In genomic region chr10:34213193-34213804, GRCh38 we compare ENCODE assay signal across 1 cellular context.
TF ChIP-seq lines count a peak whose summit lies in the region.

No MANE protein-coding gene starts in this region.

TF ChIP-seq in HepG2, 621 proteins besides CTCF, POLR2A, EP300 and RAD21 (continued from another document and continues in another):
- TF ChIP-seq ZBTB10 (CRISPR knock-in tag; IDR thresholded peaks at IDR 0.05; ENCODE audit: borderline replicate concordance) (no peak), ETV5 (CRISPR knock-in tag; IDR thresholded peaks at IDR 0.05; ENCODE audit: borderline replicate concordance) (peak; percentile 88; the same call in 1 of the 2 replicates), ATF4 (CRISPR knock-in tag; IDR thresholded peaks at IDR 0.05) (0 out of 4 replicates have a peak, but pooled peaks of 1 of the 2 experiments have one; percentile 58), ZNF136 (CRISPR knock-in tag; IDR thresholded peaks at IDR 0.05; ENCODE audit: low read depth) (0 out of 2 replicates have a peak, but pooled peaks have one; percentile 87), MED13 (CRISPR knock-in tag; IDR thresholded peaks at IDR 0.05) (peak; percentile 88), FOXP4 (CRISPR knock-in tag; IDR thresholded peaks at IDR 0.05) (peak; percentile 95), ZNF747 (CRISPR knock-in tag; IDR thresholded peaks at IDR 0.05; ENCODE audit: borderline replicate concordance) (peak; percentile 55; the same call in 1 of the 2 replicates), SRF (IDR thresholded peaks at IDR 0.05; ENCODE audit: low read depth, low read length) (peak; percentile 7; the same call in 1 of the 2 replicates), ZNF607 (CRISPR knock-in tag; IDR thresholded peaks at IDR 0.05; ENCODE audit: borderline replicate concordance) (no peak), GFI1 (CRISPR knock-in tag; IDR thresholded peaks at IDR 0.05; ENCODE audit: borderline replicate concordance) (peak; percentile 90), THRA (CRISPR knock-in tag; IDR thresholded peaks at IDR 0.05; ENCODE audit: borderline replicate concordance) (peak; percentile 78; the same call in 1 of the 2 replicates), ZNF703 (CRISPR knock-in tag; IDR thresholded peaks at IDR 0.05; ENCODE audit: borderline replicate concordance) (no peak), THAP11 (CRISPR knock-in tag; IDR thresholded peaks at IDR 0.05) (peak; percentile 50; the same call in 1 of the 2 replicates), GTF2F1 (IDR thresholded peaks at IDR 0.05; ENCODE audit: low read length) (no peak), SMAD3 (CRISPR knock-in tag; IDR thresholded peaks at IDR 0.05) (peak; percentile 69; the same call in 1 of the 2 replicates), PHF8 (CRISPR knock-in tag; IDR thresholded peaks at IDR 0.05) (peak; percentile 22; the same call in 1 of the 2 replicates), ZNF281 (CRISPR knock-in tag; IDR thresholded peaks at IDR 0.05; ENCODE audit: borderline replicate concordance) (peak; percentile 31; the same call in 1 of the 2 replicates), ERF (CRISPR knock-in tag; IDR thresholded peaks at IDR 0.05) (0 out of 2 replicates have a peak, but pooled peaks have one; percentile 49), ZNF263 (CRISPR knock-in tag; IDR thresholded peaks at IDR 0.05) (no peak), HHEX (CRISPR knock-in tag; IDR thresholded peaks at IDR 0.05) (peak; percentile 80), CEBPG (CRISPR knock-in tag; IDR thresholded peaks at IDR 0.05) (peak; percentile 67), SOX5 (CRISPR knock-in tag; IDR thresholded peaks at IDR 0.05; ENCODE audit: borderline replicate concordance) (peak; percentile 94), ISL2 (CRISPR knock-in tag; IDR thresholded peaks at IDR 0.05) (peak; percentile 99), TBX3 (IDR thresholded peaks at IDR 0.05; ENCODE audit: borderline replicate concordance) (peak; percentile 95), HDAC2 (CRISPR knock-in tag; IDR thresholded peaks at IDR 0.05) (peak; percentile 97), ZGPAT (CRISPR knock-in tag; IDR thresholded peaks at IDR 0.05) (peak; percentile 90), HOMEZ (CRISPR knock-in tag; IDR thresholded peaks at IDR 0.05; ENCODE audit: low read depth) (peak; percentile 98), FOXA1 (IDR thresholded peaks at IDR 0.05) (peak; percentile 40; the same call in 1 of the 2 replicates), FOXA1 (CRISPR knock-in tag; IDR thresholded peaks at IDR 0.05) (peak; percentile 55), KLF9 (CRISPR knock-in tag; IDR thresholded peaks at IDR 0.05; ENCODE audit: low read depth) (0 out of 2 replicates have a peak, but pooled peaks have one; percentile 27), MED1 (CRISPR knock-in tag; IDR thresholded peaks at IDR 0.05) (peak; percentile 90), STAG1 (CRISPR knock-in tag; IDR thresholded peaks at IDR 0.05) (peak; percentile 42; the same call in 1 of the 2 replicates), ZNF232 (CRISPR knock-in tag; IDR thresholded peaks at IDR 0.05; ENCODE audit: borderline replicate concordance) (peak; percentile 16; the same call in 1 of the 2 replicates), GABPA (IDR thresholded peaks at IDR 0.05; ENCODE audit: low read depth, low read length) (no peak), GABPA (CRISPR knock-in tag; IDR thresholded peaks at IDR 0.05; ENCODE audit: low read depth) (peak; percentile 44; the same call in 1 of the 2 replicates), HMGXB4 (CRISPR knock-in tag; IDR thresholded peaks at IDR 0.05; ENCODE audit: borderline replicate concordance in 1 of 2, low read depth in 1 of 2) (peak in 1 of 2 experiments; percentile 51; a peak in 1 of 4 replicates), POGK (CRISPR knock-in tag; conservative IDR thresholded peaks at IDR 0.05) (peak; percentile 58; the same call in 1 of the 2 replicates), STAT5B (CRISPR knock-in tag; IDR thresholded peaks at IDR 0.05) (no peak), EHMT2 (IDR thresholded peaks at IDR 0.05; ENCODE audit: borderline replicate concordance, low read depth, low read length) (peak; percentile 83), FOXA3 (CRISPR knock-in tag; IDR thresholded peaks at IDR 0.05) (peak; percentile 86), ZNF503 (CRISPR knock-in tag; IDR thresholded peaks at IDR 0.05) (peak; percentile 96), YY1 (IDR thresholded peaks at IDR 0.05; ENCODE audit: insufficient read depth, insufficient replicate concordance, low read depth, low read length) (peak; percentile 40), ZNF772 (CRISPR knock-in tag; IDR thresholded peaks at IDR 0.05) (no peak)
